ENCODE assay signal across 2 cellular contexts in the genomic region with DNA sequence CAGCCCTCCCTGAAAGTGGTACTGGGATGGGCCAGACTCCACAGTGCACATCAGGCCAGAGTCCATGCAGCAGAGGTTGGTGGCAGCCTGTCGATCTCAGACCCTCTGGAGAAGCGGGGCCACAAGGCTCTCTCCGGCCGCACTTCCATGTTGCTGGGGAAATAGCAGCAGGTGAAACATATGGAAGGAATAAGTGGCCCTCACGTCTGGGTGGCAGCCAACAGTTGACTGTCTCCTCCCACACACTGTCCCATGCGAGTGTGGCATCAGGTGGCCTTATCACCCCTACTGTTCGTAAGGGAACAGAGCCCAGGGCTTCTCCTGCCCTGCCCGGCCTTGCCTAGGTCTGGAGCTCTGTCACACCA.
TF ChIP-seq lines count a peak whose summit lies in the region.

No MANE protein-coding gene starts in this region.

TF ChIP-seq in IMR-90, 13 proteins besides CTCF, POLR2A, EP300 and RAD21:
- TF ChIP-seq MAZ (IDR thresholded peaks at IDR 0.05; ENCODE audit: borderline replicate concordance, low read depth, low read length) = no peak
- no peak for TF ChIP-seq RCOR1 (IDR thresholded peaks at IDR 0.05; ENCODE audit: insufficient replicate concordance, low read length)
- TF ChIP-seq FOS (IDR thresholded peaks at IDR 0.05; ENCODE audit: low read depth, low read length) = no peak
- TF ChIP-seq BHLHE40 (IDR thresholded peaks at IDR 0.05; ENCODE audit: low read depth, low read length) = no peak
- no peak for TF ChIP-seq NFE2L2 (IDR thresholded peaks at IDR 0.05; ENCODE audit: low read depth, low read length)
- TF ChIP-seq, protein P1, sequence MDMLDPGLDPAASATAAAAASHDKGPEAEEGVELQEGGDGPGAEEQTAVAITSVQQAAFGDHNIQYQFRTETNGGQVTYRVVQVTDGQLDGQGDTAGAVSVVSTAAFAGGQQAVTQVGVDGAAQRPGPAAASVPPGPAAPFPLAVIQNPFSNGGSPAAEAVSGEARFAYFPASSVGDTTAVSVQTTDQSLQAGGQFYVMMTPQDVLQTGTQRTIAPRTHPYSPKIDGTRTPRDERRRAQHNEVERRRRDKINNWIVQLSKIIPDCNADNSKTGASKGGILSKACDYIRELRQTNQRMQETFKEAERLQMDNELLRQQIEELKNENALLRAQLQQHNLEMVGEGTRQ (IDR thresholded peaks at IDR 0.05; ENCODE audit: low read depth, low read length) = no peak
- no peak for TF ChIP-seq CHD1 (IDR thresholded peaks at IDR 0.05; ENCODE audit: low read depth, low read length)
- no peak for TF ChIP-seq RFX5 (IDR thresholded peaks at IDR 0.05; ENCODE audit: low read depth, low read length)
- no peak for TF ChIP-seq CEBPB (IDR thresholded peaks at IDR 0.05; ENCODE audit: low read depth, low read length)
- no peak for TF ChIP-seq MAFK (IDR thresholded peaks at IDR 0.05; ENCODE audit: low read depth, low read length)

TF ChIP-seq in HepG2, 621 proteins besides CTCF, POLR2A, EP300 and RAD21:
- TF ChIP-seq SMYD3 (CRISPR knock-in tag; IDR thresholded peaks at IDR 0.05) (no peak), ZNF589 (CRISPR knock-in tag; conservative IDR thresholded peaks at IDR 0.05) (no peak), ZNF33B (CRISPR knock-in tag; IDR thresholded peaks at IDR 0.05) (no peak), LCORL (IDR thresholded peaks at IDR 0.05) (no peak), LCORL (CRISPR knock-in tag; IDR thresholded peaks at IDR 0.05) (no peak), ZNF530 (CRISPR knock-in tag; IDR thresholded peaks at IDR 0.05; ENCODE audit: low read depth) (no peak), SMARCE1 (IDR thresholded peaks at IDR 0.05; ENCODE audit: borderline replicate concordance) (no peak), TBX2 (CRISPR knock-in tag; IDR thresholded peaks at IDR 0.05; ENCODE audit: borderline replicate concordance) (no peak), CHD2 (IDR thresholded peaks at IDR 0.05; ENCODE audit: low read depth, low read length) (no peak), GABPA (IDR thresholded peaks at IDR 0.05; ENCODE audit: low read depth, low read length) (no peak), GABPA (CRISPR knock-in tag; IDR thresholded peaks at IDR 0.05; ENCODE audit: low read depth) (no peak), ZIK1 (CRISPR knock-in tag; IDR thresholded peaks at IDR 0.05; ENCODE audit: borderline replicate concordance, low read depth) (no peak), ZNF724P (CRISPR knock-in tag; IDR thresholded peaks at IDR 0.05; ENCODE audit: borderline replicate concordance) (no peak), ZNF850 (CRISPR knock-in tag; conservative IDR thresholded peaks at IDR 0.05) (no peak), HDAC1 (CRISPR knock-in tag; IDR thresholded peaks at IDR 0.05) (no peak), ZNF451 (CRISPR knock-in tag; IDR thresholded peaks at IDR 0.05) (no peak)
- TF ChIP-seq, protein P2, sequence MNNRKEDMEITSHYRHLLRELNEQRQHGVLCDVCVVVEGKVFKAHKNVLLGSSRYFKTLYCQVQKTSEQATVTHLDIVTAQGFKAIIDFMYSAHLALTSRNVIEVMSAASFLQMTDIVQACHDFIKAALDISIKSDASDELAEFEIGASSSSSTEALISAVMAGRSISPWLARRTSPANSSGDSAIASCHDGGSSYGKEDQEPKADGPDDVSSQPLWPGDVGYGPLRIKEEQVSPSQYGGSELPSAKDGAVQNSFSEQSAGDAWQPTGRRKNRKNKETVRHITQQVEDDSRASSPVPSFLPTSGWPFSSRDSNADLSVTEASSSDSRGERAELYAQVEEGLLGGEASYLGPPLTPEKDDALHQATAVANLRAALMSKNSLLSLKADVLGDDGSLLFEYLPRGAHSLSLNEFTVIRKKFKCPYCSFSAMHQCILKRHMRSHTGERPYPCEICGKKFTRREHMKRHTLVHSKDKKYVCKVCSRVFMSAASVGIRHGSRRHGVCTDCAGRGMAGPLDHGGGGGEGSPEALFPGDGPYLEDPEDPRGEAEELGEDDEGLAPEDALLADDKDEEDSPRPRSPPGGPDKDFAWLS (CRISPR knock-in tag; IDR thresholded peaks at IDR 0.05; ENCODE audit: borderline replicate concordance) = no peak
- TF ChIP-seq, protein P3, sequence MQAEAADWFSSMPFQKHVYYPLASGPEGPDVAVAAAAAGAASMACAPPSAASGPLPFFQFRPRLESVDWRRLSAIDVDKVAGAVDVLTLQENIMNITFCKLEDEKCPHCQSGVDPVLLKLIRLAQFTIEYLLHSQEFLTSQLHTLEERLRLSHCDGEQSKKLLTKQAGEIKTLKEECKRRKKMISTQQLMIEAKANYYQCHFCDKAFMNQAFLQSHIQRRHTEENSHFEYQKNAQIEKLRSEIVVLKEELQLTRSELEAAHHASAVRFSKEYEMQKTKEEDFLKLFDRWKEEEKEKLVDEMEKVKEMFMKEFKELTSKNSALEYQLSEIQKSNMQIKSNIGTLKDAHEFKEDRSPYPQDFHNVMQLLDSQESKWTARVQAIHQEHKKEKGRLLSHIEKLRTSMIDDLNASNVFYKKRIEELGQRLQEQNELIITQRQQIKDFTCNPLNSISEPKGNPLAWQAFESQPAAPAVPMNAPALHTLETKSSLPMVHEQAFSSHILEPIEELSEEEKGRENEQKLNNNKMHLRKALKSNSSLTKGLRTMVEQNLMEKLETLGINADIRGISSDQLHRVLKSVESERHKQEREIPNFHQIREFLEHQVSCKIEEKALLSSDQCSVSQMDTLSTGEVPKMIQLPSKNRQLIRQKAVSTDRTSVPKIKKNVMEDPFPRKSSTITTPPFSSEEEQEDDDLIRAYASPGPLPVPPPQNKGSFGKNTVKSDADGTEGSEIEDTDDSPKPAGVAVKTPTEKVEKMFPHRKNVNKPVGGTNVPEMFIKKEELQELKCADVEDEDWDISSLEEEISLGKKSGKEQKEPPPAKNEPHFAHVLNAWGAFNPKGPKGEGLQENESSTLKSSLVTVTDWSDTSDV (CRISPR knock-in tag; IDR thresholded peaks at IDR 0.05) = no peak
